ENCODE assay signal across 9 cellular contexts in genomic region chr19:53978975-53979801, GRCh38. TPM values are rescaled to one million over a fixed set of nuclear protein-coding genes. Genes with fewer than 3 reads are reported as not detected.
DNase-seq lines count a peak whose midpoint lies in the region; ATAC-seq and TF ChIP-seq lines count a peak whose summit lies in the region.
"Had no signal": no experiment of that assay in that cellular context is flagged by ENCODE, and none has a peak within 500 bp of the region (broad histone marks: within the 10 kb centered on the region; RNA-seq: fewer than 3 reads in every experiment).

No MANE protein-coding gene starts in this region.

- H3K36me3 ChIP-seq in skeletal muscle tissue (ENCODE audit: control insufficient read depth in 3 of 3, insufficient read depth in 3 of 3, low read length in 3 of 3), result no peaks in the 10 kb centered on the region

- H3K4me1 Mint-ChIP-seq in activated CD4-positive, alpha-beta T cell treated with anti-CD3 and anti-CD28 coated beads, Interleukin-2, amount 10 ng/mL, durations not matched to agents 24 days and 14 days, result peaks cover 15% of the 10 kb centered on the region
- peaks cover 18% of the 10 kb centered on the region for H3K4me1 Mint-ChIP-seq in activated CD8-positive, alpha-beta T cell treated with anti-CD3 and anti-CD28 coated beads, Interleukin-2, amount 10 ng/mL, durations not matched to agents 7 days and 5 days (ENCODE audit: low read depth)
- H3K4me1 Mint-ChIP-seq in glutamatergic neuron (ENCODE audit: low read depth, unreplicated experiment), result peaks cover 8% of the 10 kb centered on the region

- H3K9ac ChIP-seq in skeletal muscle tissue (ENCODE audit: low read depth in 1 of 3, low read length in 3 of 3), result peak overlapping the region in 1 of 3 donors; percentile 6

- peaks cover 9% of the 10 kb centered on the region for H3K36me3 Mint-ChIP-seq in activated CD4-positive, alpha-beta T cell treated with anti-CD3 and anti-CD28 coated beads, Interleukin-2, amount 10 ng/mL, durations not matched to agents 24 days and 14 days (ENCODE audit: low read depth)
- peaks cover 4% of the 10 kb centered on the region for H3K36me3 Mint-ChIP-seq in activated CD8-positive, alpha-beta T cell treated with anti-CD3 and anti-CD28 coated beads, Interleukin-2, amount 10 ng/mL, durations not matched to agents 7 days and 5 days (ENCODE audit: low read depth)
- peaks cover 12% of the 10 kb centered on the region for H3K36me3 Mint-ChIP-seq in glutamatergic neuron (ENCODE audit: unreplicated experiment)

- H3K9me3 ChIP-seq in skeletal muscle tissue (ENCODE audit: control insufficient read depth in 3 of 3, low read length in 3 of 3), result no peaks in the 10 kb centered on the region

- ATAC-seq in activated CD8-positive, alpha-beta T cell treated with anti-CD3 and anti-CD28 coated beads, Interleukin-2, amount 10 ng/mL, durations not matched to agents 7 days and 5 days, result no peak
- ATAC-seq: GM12878 had no signal

- no peak for TF ChIP-seq CTCF in glutamatergic neuron (IDR thresholded peaks at IDR 0.05; ENCODE audit: partially characterized antibody, unreplicated experiment)

- peaks cover 14 to 24% (median 23%) of the 10 kb centered on the region in 3 donors for H3K4me1 ChIP-seq in skeletal muscle tissue (ENCODE audit: control insufficient read depth in 3 of 3, insufficient read depth in 3 of 3, low read length in 3 of 3)

- peak overlapping the region; percentile 42 for H3K4me3 Mint-ChIP-seq in activated CD4-positive, alpha-beta T cell treated with anti-CD3 and anti-CD28 coated beads, Interleukin-2, amount 10 ng/mL, durations not matched to agents 24 days and 14 days
- H3K4me3 Mint-ChIP-seq in activated CD8-positive, alpha-beta T cell treated with anti-CD3 and anti-CD28 coated beads, Interleukin-2, amount 10 ng/mL, durations not matched to agents 7 days and 5 days, result peak overlapping the region; percentile 1
- peak overlapping the region; percentile 94 for H3K4me3 Mint-ChIP-seq in glutamatergic neuron (ENCODE audit: unreplicated experiment)

- DNase-seq in activated CD4-positive, alpha-beta T cell treated with anti-CD3 and anti-CD28 coated beads, Interleukin-2, amount 10 ng/mL, durations not matched to agents 24 days and 14 days, result no peak
- DNase-seq in activated CD4-positive, alpha-beta T cell treated with anti-CD3 and anti-CD28 coated beads for 4 hours, result no peak
- DNase-seq in activated CD8-positive, alpha-beta T cell treated with anti-CD3 and anti-CD28 coated beads, Interleukin-2, amount 10 ng/mL, durations not matched to agents 7 days and 5 days, result no peak
- DNase-seq in glutamatergic neuron (no peak), NOMO-1 treated with DMSO at 0.1 percent for 48 hours (lab: John Stamatoyannopoulos, UW; ENCODE audit: unreplicated experiment) (no peak), NK-92 (lab: John Stamatoyannopoulos, UW; ENCODE audit: unreplicated experiment) (no peak), NCI-H82 treated with DMSO at 0.1 percent for 48 hours (lab: John Stamatoyannopoulos, UW; ENCODE audit: unreplicated experiment) (no peak)

- POLR2A ChIA-PET in activated CD8-positive, alpha-beta T cell treated with anti-CD3 and anti-CD28 coated beads, Interleukin-2, amount 10 ng/mL, durations not matched to agents 7 days and 5 days (lab: Charles Lee), result no interaction called here

- peaks cover 20% of the 10 kb centered on the region for H3K9me3 Mint-ChIP-seq in activated CD4-positive, alpha-beta T cell treated with anti-CD3 and anti-CD28 coated beads, Interleukin-2, amount 10 ng/mL, durations not matched to agents 24 days and 14 days
- peaks cover 8% of the 10 kb centered on the region for H3K9me3 Mint-ChIP-seq in activated CD8-positive, alpha-beta T cell treated with anti-CD3 and anti-CD28 coated beads, Interleukin-2, amount 10 ng/mL, durations not matched to agents 7 days and 5 days (ENCODE audit: insufficient read depth)
- H3K9me3 Mint-ChIP-seq in glutamatergic neuron (ENCODE audit: unreplicated experiment), result peaks cover 11% of the 10 kb centered on the region

- intact Hi-C loops in activated CD4-positive, alpha-beta T cell treated with anti-CD3 and anti-CD28 coated beads, Interleukin-2, amount 10 ng/mL, durations not matched to agents 24 days and 14 days (cut with micrococcal nuclease), result loop anchor here (5.0 kb wide), 1 partner anchor 72 kb away; the partner anchor contains the start of gene CACNG7

- peaks cover 19 to 25% (median 22%) of the 10 kb centered on the region in 3 donors for H3K27me3 ChIP-seq in skeletal muscle tissue (ENCODE audit: control insufficient read depth in 3 of 3, insufficient read depth in 3 of 3, low read length in 3 of 3)

- peaks cover 43% of the 10 kb centered on the region for H3K27me3 Mint-ChIP-seq in activated CD4-positive, alpha-beta T cell treated with anti-CD3 and anti-CD28 coated beads, Interleukin-2, amount 10 ng/mL, durations not matched to agents 24 days and 14 days
- peaks cover 38% of the 10 kb centered on the region for H3K27me3 Mint-ChIP-seq in activated CD8-positive, alpha-beta T cell treated with anti-CD3 and anti-CD28 coated beads, Interleukin-2, amount 10 ng/mL, durations not matched to agents 7 days and 5 days (ENCODE audit: low read depth)
- H3K27me3 Mint-ChIP-seq in glutamatergic neuron (ENCODE audit: unreplicated experiment), result peaks cover 12% of the 10 kb centered on the region

- H3K27ac Mint-ChIP-seq in activated CD4-positive, alpha-beta T cell treated with anti-CD3 and anti-CD28 coated beads, Interleukin-2, amount 10 ng/mL, durations not matched to agents 24 days and 14 days, result no peak overlapping the region
- no peak overlapping the region for H3K27ac Mint-ChIP-seq in activated CD8-positive, alpha-beta T cell treated with anti-CD3 and anti-CD28 coated beads, Interleukin-2, amount 10 ng/mL, durations not matched to agents 7 days and 5 days
- H3K27ac Mint-ChIP-seq in glutamatergic neuron (ENCODE audit: unreplicated experiment), result peak overlapping the region; percentile 87

- peak overlapping the region; percentile 38 to 71 (median 63) for H3K4me3 ChIP-seq in skeletal muscle tissue (ENCODE audit: low read length in 3 of 3)
- H3K4me3 ChIP-seq: GM12878 had no signal

- CTCF ChIA-PET in activated CD8-positive, alpha-beta T cell treated with anti-CD3 and anti-CD28 coated beads, Interleukin-2, amount 10 ng/mL, durations not matched to agents 7 days and 5 days (lab: Charles Lee), result interaction anchor here (1.1 kb wide), 1 partner anchor 51 kb away, joined by 3 read pairs; no protein-coding TSS in a partner anchor

- H3K27ac ChIP-seq in skeletal muscle tissue (ENCODE audit: low read depth, low read length), result no peak overlapping the region

RNA-seq across cellular contexts. Expression of gene CACNG6, which starts 12.2 kb away (rescaled TPM):
- not detected in 2 replicates for total RNA-seq in activated CD4-positive, alpha-beta T cell treated with anti-CD3 and anti-CD28 coated beads, Interleukin-2, amount 10 ng/mL, durations not matched to agents 24 days and 14 days
- total RNA-seq in activated CD8-positive, alpha-beta T cell treated with anti-CD3 and anti-CD28 coated beads, Interleukin-2, amount 10 ng/mL, durations not matched to agents 7 days and 5 days, result not detected
- 0.74 TPM for total RNA-seq in glutamatergic neuron (ENCODE audit: unreplicated experiment)
- 17.7 TPM for total RNA-seq in skeletal muscle tissue
- total RNA-seq: GM12878 had no signal

RNA-seq across cellular contexts. Expression of gene CACNG8, which starts 16.5 kb away (rescaled TPM):
- not detected in 2 replicates for total RNA-seq in activated CD4-positive, alpha-beta T cell treated with anti-CD3 and anti-CD28 coated beads, Interleukin-2, amount 10 ng/mL, durations not matched to agents 24 days and 14 days
- not detected for total RNA-seq in activated CD8-positive, alpha-beta T cell treated with anti-CD3 and anti-CD28 coated beads, Interleukin-2, amount 10 ng/mL, durations not matched to agents 7 days and 5 days
- total RNA-seq in glutamatergic neuron (ENCODE audit: unreplicated experiment), result 4.3 TPM
- total RNA-seq in skeletal muscle tissue, result under 0.01 TPM
- total RNA-seq: GM12878 had no signal

Comparison
In these comparisons a context has a peak if more than half of its experiments do, and no peak if none do; other contexts are left out.
1. H3K4me3 Mint-ChIP-seq: peak in every context shown above with its lines; median percentile 94 in glutamatergic neuron; 42 in activated CD4-positive, alpha-beta T cell treated with anti-CD3 and anti-CD28 coated beads, Interleukin-2, amount 10 ng/mL, durations not matched to agents 24 days and 14 days; 1 in activated CD8-positive, alpha-beta T cell treated with anti-CD3 and anti-CD28 coated beads, Interleukin-2, amount 10 ng/mL, durations not matched to agents 7 days and 5 days.
2. RNA of gene CACNG6, which starts 12.2 kb away (total RNA-seq): 17.7 TPM in skeletal muscle tissue (single experiment); 0.74 TPM in glutamatergic neuron (single experiment), not detected in activated CD4-positive, alpha-beta T cell treated with anti-CD3 and anti-CD28 coated beads, Interleukin-2, amount 10 ng/mL, durations not matched to agents 24 days and 14 days and not detected in activated CD8-positive, alpha-beta T cell treated with anti-CD3 and anti-CD28 coated beads, Interleukin-2, amount 10 ng/mL, durations not matched to agents 7 days and 5 days; every median in the first group is over 10 times any median in the second.